25 cellular contexts compared by ENCODE assay signal in the genomic region with DNA sequence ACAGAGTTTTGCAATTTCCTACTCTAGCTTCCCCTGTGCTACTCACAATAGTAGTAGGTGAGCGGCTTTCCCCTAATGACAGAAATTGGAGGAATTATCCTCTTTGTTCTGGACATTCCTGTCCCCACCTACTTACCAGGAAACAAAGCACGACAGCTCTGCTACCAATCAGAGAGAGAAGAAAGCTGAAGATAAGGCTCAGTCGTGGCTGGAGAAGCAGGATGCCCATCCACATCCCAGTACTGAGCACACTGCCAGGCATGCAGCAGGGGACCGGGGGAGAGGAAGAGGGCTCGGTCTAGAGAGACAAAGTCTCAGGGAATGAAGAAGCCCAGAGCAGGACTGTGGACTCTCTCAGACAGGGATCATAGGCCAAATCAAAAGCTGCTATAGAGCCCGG.
DNase-seq lines count a peak whose midpoint lies in the region; ATAC-seq and TF ChIP-seq lines count a peak whose summit lies in the region.
"Had no signal": no experiment of that assay in that cellular context is flagged by ENCODE, and none has a peak within 500 bp of the region (broad histone marks: within the 10 kb centered on the region; RNA-seq: fewer than 3 reads in every experiment).

No MANE protein-coding gene starts in this region.

- H2AFZ ChIP-seq in mesenchymal stem cell (ENCODE audit: low read depth, low read length): no peak overlapping the region

- no peak overlapping the region for H2BK15ac ChIP-seq in mesenchymal stem cell (ENCODE audit: low read depth, poor library complexity, severe bottlenecking)

- peaks cover 1% of the 10 kb centered on the region for H3K79me1 ChIP-seq in mesenchymal stem cell (replicated peaks; ENCODE audit: low read length, poor library complexity, severe bottlenecking)

- no peak overlapping the region for H3K27ac ChIP-seq in CD4-positive, alpha-beta T cell (ENCODE audit: low read depth, low read length)
- H3K27ac ChIP-seq in adrenal gland: peak overlapping the region in 3 of 5 donors; percentile 8 to 77 (median 44)
- no peak overlapping the region for H3K27ac ChIP-seq in mesenchymal stem cell (ENCODE audit: low read length, poor library complexity, severe bottlenecking)
- H3K27ac ChIP-seq in SJCRH30: no peak overlapping the region
- H3K27ac ChIP-seq: A549, brain microvascular endothelial cell, C4-2B, colonic mucosa, prostate gland had no signal

- peaks cover 22% of the 10 kb centered on the region for H3K36me3 Mint-ChIP-seq in T-helper 2 cell treated with Interferon-gamma antibody and Interleukin-4, amounts not matched to agents 5 μg/mL and 100 μg/mL, for 36 hours (ENCODE audit: low read depth)
- H3K36me3 Mint-ChIP-seq in CD4-positive, alpha-beta T cell (ENCODE audit: low read depth): peaks cover 52% of the 10 kb centered on the region
- H3K36me3 Mint-ChIP-seq: activated CD8-positive, alpha-beta memory T cell treated with anti-CD3 and anti-CD28 coated beads, Interleukin-2, amount 10 ng/mL, durations not matched to agents 7 days and 5 days; memory B cell had no signal

- no peak overlapping the region for H2BK120ac ChIP-seq in mesenchymal stem cell (ENCODE audit: low read depth, low read length)

- no peak overlapping the region for H3K14ac ChIP-seq in mesenchymal stem cell (ENCODE audit: low read length in 2 of 2)

- H3K4me1 ChIP-seq in adrenal gland (replicated peaks in 1 of 2): peaks cover 0 to 43% of the 10 kb centered on the region in 2 donors
- no peaks in the 10 kb centered on the region for H3K4me1 ChIP-seq in mesenchymal stem cell (ENCODE audit: control insufficient read depth, insufficient read depth, low read depth, low read length)
- H3K4me1 ChIP-seq in SJCRH30: peaks cover 16% of the 10 kb centered on the region
- H3K4me1 ChIP-seq: A549, colonic mucosa, prostate gland had no signal

- no peak for ATAC-seq in CD4-positive, alpha-beta T cell (ENCODE audit: poor library complexity)
- ATAC-seq: A549; activated CD8-positive, alpha-beta memory T cell treated with anti-CD3 and anti-CD28 coated beads, Interleukin-2, amount 10 ng/mL, durations not matched to agents 7 days and 5 days; Right ventricle myocardium inferior had no signal

- H4K91ac ChIP-seq in mesenchymal stem cell (ENCODE audit: low read length): no peak overlapping the region

- POLR2A ChIA-PET in CD4-positive, alpha-beta T cell (lab: Charles Lee): interaction anchor here (1.0 kb wide), 1 partner anchor 13 kb away, joined by 3 read pairs; no protein-coding TSS in a partner anchor

- H3K4me3 ChIP-seq in adrenal gland (no peak overlapping the region), mesenchymal stem cell (ENCODE audit: insufficient read depth in 1 of 2, low read depth in 1 of 2, low read length in 2 of 2) (no peak overlapping the region), SJCRH30 (no peak overlapping the region)
- H3K4me3 ChIP-seq: A549, colonic mucosa, prostate gland had no signal

- intact Hi-C loops in CD4-positive, alpha-beta T cell (cut with DNase I, micrococcal nuclease): loop anchor here in 1 of 2 experiments (2.0 kb wide), 1 partner anchor 40 kb away; no protein-coding TSS in a partner anchor
- intact Hi-C loops in adrenal gland (cut with DNase I): no loop called here

- peak overlapping the region in 1 of 2 experiments; percentile 14 for H3K18ac ChIP-seq in mesenchymal stem cell (ENCODE audit: low read depth in 1 of 2, low read length in 2 of 2)

- 60 to 76% (median 67%) methylated on average over 6 of the region's 6 CpGs for WGBS in adrenal gland, 4 donors
- WGBS in mesenchymal stem cell: 71% methylated on average over 6 of the region's 6 CpGs

- no peak for TF ChIP-seq CTCF in CD4-positive, alpha-beta T cell (IDR thresholded peaks at IDR 0.05)
- TF ChIP-seq CTCF in adrenal gland (IDR thresholded peaks at IDR 0.05): no peak

- H3K23ac ChIP-seq in mesenchymal stem cell (ENCODE audit: low read length in 2 of 2): no peak overlapping the region

- no peak overlapping the region for H3K27ac Mint-ChIP-seq in T-helper 2 cell treated with Interferon-gamma antibody and Interleukin-4, amounts not matched to agents 5 μg/mL and 100 μg/mL, for 36 hours
- H3K27ac Mint-ChIP-seq in CD4-positive, alpha-beta T cell: peak overlapping the region; percentile 86
- H3K27ac Mint-ChIP-seq: activated CD8-positive, alpha-beta memory T cell treated with anti-CD3 and anti-CD28 coated beads, Interleukin-2, amount 10 ng/mL, durations not matched to agents 7 days and 5 days; activated naive CD8-positive, alpha-beta T cell treated with anti-CD3 and anti-CD28 coated beads, Interleukin-2, amount 10 ng/mL, durations not matched to agents 7 days and 5 days; IgD-negative memory B cell; memory B cell; nephron had no signal

- TF ChIP-seq POLR2A in adrenal gland (IDR thresholded peaks at IDR 0.05): peak in 1 of 2 donors; percentile 15

- no peaks in the 10 kb centered on the region for H3K27me3 ChIP-seq in CD4-positive, alpha-beta T cell (ENCODE audit: control insufficient read depth, insufficient read depth, low read length)
- H3K27me3 ChIP-seq in adrenal gland: no peaks in the 10 kb centered on the region
- no peaks in the 10 kb centered on the region for H3K27me3 ChIP-seq in mesenchymal stem cell (ENCODE audit: control insufficient read depth in 1 of 2, insufficient read depth in 1 of 2, low read length in 2 of 2)
- no peaks in the 10 kb centered on the region for H3K27me3 ChIP-seq in SJCRH30
- H3K27me3 ChIP-seq: brain microvascular endothelial cell, colonic mucosa had no signal

- H3K9ac ChIP-seq in mesenchymal stem cell (ENCODE audit: low read length): no peak overlapping the region

- no peaks in the 10 kb centered on the region for H3K9me3 ChIP-seq in CD4-positive, alpha-beta T cell (ENCODE audit: control insufficient read depth, low read length)
- H3K9me3 ChIP-seq in adrenal gland (replicated peaks in 1 of 3) (no peaks in the 10 kb centered on the region), mesenchymal stem cell (ENCODE audit: control insufficient read depth, low read length) (no peaks in the 10 kb centered on the region), SJCRH30 (replicated peaks) (no peaks in the 10 kb centered on the region)
- H3K9me3 ChIP-seq: A549, colonic mucosa, prostate gland had no signal

- DNase-seq in T-helper 2 cell treated with Interferon-gamma antibody and Interleukin-4, amounts not matched to agents 5 μg/mL and 100 μg/mL, for 36 hours (ENCODE audit: low spot score): no peak
- DNase-seq in T-helper 2 cell: no peak
- no peak for DNase-seq in CD4-positive, alpha-beta T cell
- DNase-seq in adrenal gland: peak in 2 of 7 donors; percentile 16 to 21
- DNase-seq in mesenchymal stem cell: no peak
- no peak for DNase-seq in amygdala (lab: John Stamatoyannopoulos, UW)
- DNase-seq in SJCRH30: no peak
- DNase-seq in AML-193 (lab: John Stamatoyannopoulos, UW): no peak
- DNase-seq: activated CD8-positive, alpha-beta memory T cell treated with anti-CD3 and anti-CD28 coated beads, Interleukin-2, amount 10 ng/mL, durations not matched to agents 7 days and 5 days; activated naive CD8-positive, alpha-beta T cell treated with anti-CD3 and anti-CD28 coated beads, Interleukin-2, amount 10 ng/mL, durations not matched to agents 7 days and 5 days; brain microvascular endothelial cell; colonic mucosa; DMS153; hypothalamus; NCI-H1417 treated with DMSO at 0.1 percent for 48 hours; NCI-H2171; small intestine; stimulated activated CD4-positive, alpha-beta T cell treated with anti-CD3 and anti-CD28 coated beads, Interleukin-4, amount 100 ng/mL, for 24 hours had no signal

- no peaks in the 10 kb centered on the region for H3K27me3 Mint-ChIP-seq in T-helper 2 cell treated with Interferon-gamma antibody and Interleukin-4, amounts not matched to agents 5 μg/mL and 100 μg/mL, for 36 hours (ENCODE audit: low read depth)
- no peaks in the 10 kb centered on the region for H3K27me3 Mint-ChIP-seq in CD4-positive, alpha-beta T cell
- H3K27me3 Mint-ChIP-seq: activated CD8-positive, alpha-beta memory T cell treated with anti-CD3 and anti-CD28 coated beads, Interleukin-2, amount 10 ng/mL, durations not matched to agents 7 days and 5 days; activated naive CD8-positive, alpha-beta T cell treated with anti-CD3 and anti-CD28 coated beads, Interleukin-2, amount 10 ng/mL, durations not matched to agents 7 days and 5 days; IgD-negative memory B cell had no signal

- H3K9me3 Mint-ChIP-seq in T-helper 2 cell treated with Interferon-gamma antibody and Interleukin-4, amounts not matched to agents 5 μg/mL and 100 μg/mL, for 36 hours: no peaks in the 10 kb centered on the region
- H3K9me3 Mint-ChIP-seq in CD4-positive, alpha-beta T cell: no peaks in the 10 kb centered on the region
- H3K9me3 Mint-ChIP-seq: activated naive CD8-positive, alpha-beta T cell treated with anti-CD3 and anti-CD28 coated beads, Interleukin-2, amount 10 ng/mL, durations not matched to agents 7 days and 5 days; IgD-negative memory B cell; memory B cell; nephron had no signal

- H2BK12ac ChIP-seq in mesenchymal stem cell (ENCODE audit: low read length in 2 of 2): peak overlapping the region; percentile 6 to 64

- H2AK5ac ChIP-seq in mesenchymal stem cell (ENCODE audit: low read length, severe bottlenecking): no peak overlapping the region

- CTCF ChIA-PET in CD4-positive, alpha-beta T cell (lab: Charles Lee): interaction anchor here (1.1 to 3.3 kb wide), 2 partner anchors 10 to 432 kb away, joined by 3 to 11 read pairs; no protein-coding TSS in a partner anchor

- peaks cover 56% of the 10 kb centered on the region for H3K4me1 Mint-ChIP-seq in T-helper 2 cell treated with Interferon-gamma antibody and Interleukin-4, amounts not matched to agents 5 μg/mL and 100 μg/mL, for 36 hours (ENCODE audit: low read depth)
- H3K4me1 Mint-ChIP-seq in CD4-positive, alpha-beta T cell (ENCODE audit: low read depth): peaks cover 91% of the 10 kb centered on the region
- H3K4me1 Mint-ChIP-seq: memory B cell, nephron had no signal

- no peak overlapping the region for H3K4me2 ChIP-seq in mesenchymal stem cell (ENCODE audit: low read length, poor library complexity, severe bottlenecking)
- H3K4me2 ChIP-seq: A549 had no signal

- peak overlapping the region; percentile 70 for H4K8ac ChIP-seq in mesenchymal stem cell (ENCODE audit: low read length)

- H3K4me3 Mint-ChIP-seq in T-helper 2 cell treated with Interferon-gamma antibody and Interleukin-4, amounts not matched to agents 5 μg/mL and 100 μg/mL, for 36 hours: peak overlapping the region; percentile 5
- peak overlapping the region; percentile 3 for H3K4me3 Mint-ChIP-seq in CD4-positive, alpha-beta T cell
- H3K4me3 Mint-ChIP-seq: activated CD8-positive, alpha-beta memory T cell treated with anti-CD3 and anti-CD28 coated beads, Interleukin-2, amount 10 ng/mL, durations not matched to agents 7 days and 5 days; activated naive CD8-positive, alpha-beta T cell treated with anti-CD3 and anti-CD28 coated beads, Interleukin-2, amount 10 ng/mL, durations not matched to agents 7 days and 5 days; IgD-negative memory B cell; memory B cell; nephron had no signal

- H3K36me3 ChIP-seq in adrenal gland (replicated peaks in 1 of 2) (no peaks in the 10 kb centered on the region), mesenchymal stem cell (ENCODE audit: control insufficient read depth in 1 of 2, insufficient read depth in 2 of 2, low read depth in 1 of 2, low read length in 2 of 2) (no peaks in the 10 kb centered on the region), SJCRH30 (no peaks in the 10 kb centered on the region)
- H3K36me3 ChIP-seq: brain microvascular endothelial cell, colonic mucosa, prostate gland had no signal

- H3K4ac ChIP-seq in mesenchymal stem cell (ENCODE audit: low read depth in 1 of 2, low read length in 2 of 2): peak overlapping the region; percentile 26 to 39

- H2BK5ac ChIP-seq in mesenchymal stem cell (ENCODE audit: low read depth, low read length, poor library complexity, severe bottlenecking): no peak overlapping the region

Comparison
In these comparisons a context has a peak if more than half of its experiments do, and no peak if none do; other contexts are left out.
1. H3K27ac ChIP-seq: peak in adrenal gland (3 of 5); none in CD4-positive, alpha-beta T cell (single experiment), mesenchymal stem cell (single experiment) and SJCRH30 (single experiment).